ENCODE assay signal across 21 cellular contexts in genomic region chr10:115125505-115125904, GRCh38. TPM values are rescaled to one million over a fixed set of nuclear protein-coding genes. Genes with fewer than 3 reads are reported as not detected.
DNase-seq lines count a peak whose midpoint lies in the region; ATAC-seq, FAIRE-seq and TF ChIP-seq lines count a peak whose summit lies in the region.
"Had no signal": no experiment of that assay in that cellular context is flagged by ENCODE, and none has a peak within 500 bp of the region (broad histone marks: within the 10 kb centered on the region; RNA-seq: fewer than 3 reads in every experiment).

No MANE protein-coding gene starts in this region.

- FAIRE-seq in RCC 7860 (lab: Jason Lieb, UNC) = no peak

- no peak overlapping the region for H3K4me3 ChIP-seq in choroid plexus epithelial cell (ENCODE audit: low read depth, low read length)
- H3K4me3 ChIP-seq: BLaER1, GM23338, SJSA1 had no signal

- ATAC-seq in GM21717 (IDR thresholded peaks at IDR 0.05; ENCODE audit: unreplicated experiment) (peak; percentile 74), HG02885 (IDR thresholded peaks at IDR 0.05; ENCODE audit: poor library complexity, unreplicated experiment) (peak; percentile 46), HG02870 (IDR thresholded peaks at IDR 0.05; ENCODE audit: unreplicated experiment) (no peak)
- ATAC-seq: GM23338, PC-3 had no signal

- DNase-seq in Daoy (ENCODE audit: low read depth) = peak; percentile 7
- DNase-seq in choroid plexus epithelial cell (ENCODE audit: low read depth) = peak; percentile 15
- no peak for DNase-seq in RCC 7860 (ENCODE audit: low spot score)
- no peak for DNase-seq in NCI-H1436 treated with DMSO at 0.1 percent for 48 hours (lab: John Stamatoyannopoulos, UW)
- no peak for DNase-seq in cerebellum (ENCODE audit: low spot score)
- DNase-seq: CD4-positive, alpha-beta memory T cell; DMS153; EL; KG1; NCI-H1417 treated with DMSO at 0.1 percent for 48 hours; NCI-H1930; NCI-H226; NCI-H524; NCI-H82; PC-3 had no signal

- no peak for TF ChIP-seq CTCF in choroid plexus epithelial cell (conservative IDR thresholded peaks at IDR 0.05; ENCODE audit: low read depth, low read length)

RNA-seq across cellular contexts. Expression of gene ATRNL1, which starts 32.3 kb away (rescaled TPM):
- 5.1 and 7.1 TPM in 2 replicates for total RNA-seq in Daoy (2014; rRNA removed; shearing (Covaris generic))
- 419 TPM for total RNA-seq in cerebellum
- total RNA-seq: PC-3 had no signal

Comparison
In these comparisons a context has a peak if more than half of its experiments do, and no peak if none do; other contexts are left out.
1. DNase-seq: peak in Daoy (single experiment) and choroid plexus epithelial cell (single experiment); none in RCC 7860 (single experiment), NCI-H1436 treated with DMSO at 0.1 percent for 48 hours (single experiment) and cerebellum (single experiment).
2. RNA of gene ATRNL1, which starts 32.3 kb away (total RNA-seq): 419 TPM in cerebellum (single experiment); 5.1 to 7.1 TPM in Daoy; every median in the first group is over 10 times any median in the second.